ENCODE assay signal across 22 cellular contexts in genomic region chr7:11478873-11479272, GRCh38.
"Had no signal": no experiment of that assay in that cellular context is flagged by ENCODE, and none has a peak within 500 bp of the region (broad histone marks: within the 10 kb centered on the region; RNA-seq: fewer than 3 reads in every experiment).

No MANE protein-coding gene starts in this region.

- H3K4me3 ChIP-seq: esophagus squamous epithelium, gastroesophageal sphincter, left lung, lower lobe of right lung, sigmoid colon, skin epidermis, suprapubic skin, thyroid gland had no signal

- H3K4me1 Mint-ChIP-seq: immature natural killer cell, memory B cell, mesothelial cell of epicardium, natural killer cell, neural crest cell had no signal

- H3K27me3 Mint-ChIP-seq: dendritic cell treated with granulocyte-macrophage colony-stimulating factor and Interleukin-4, amounts not matched to agents 40 ng/mL and 50 ng/mL, for 4 days; effector memory CD8-positive, alpha-beta T cell; memory B cell; type B pancreatic cell had no signal

- H3K9me3 Mint-ChIP-seq: dendritic cell treated with granulocyte-macrophage colony-stimulating factor and Interleukin-4, amounts not matched to agents 40 ng/mL and 50 ng/mL, for 4 days; mesothelial cell of epicardium; neural crest cell; type B pancreatic cell had no signal

- ATAC-seq: effector memory CD8-positive, alpha-beta T cell; gastroesophageal sphincter; left lung; natural killer cell had no signal

- H3K27ac Mint-ChIP-seq: dendritic cell treated with granulocyte-macrophage colony-stimulating factor and Interleukin-4, amounts not matched to agents 40 ng/mL and 50 ng/mL, for 4 days; effector memory CD8-positive, alpha-beta T cell; immature natural killer cell; memory B cell; mesothelial cell of epicardium; natural killer cell; type B pancreatic cell had no signal

- H3K27ac ChIP-seq: epithelial cell of prostate, esophagus squamous epithelium, gastroesophageal sphincter, left lung, lower lobe of right lung, sigmoid colon, skin epidermis, suprapubic skin, thyroid gland had no signal

- H3K27me3 ChIP-seq: esophagus squamous epithelium, gastroesophageal sphincter, left lung, sigmoid colon, suprapubic skin, thyroid gland had no signal

- DNase-seq: effector memory CD8-positive, alpha-beta T cell; esophagus squamous epithelium; foreskin fibroblast; glutamatergic neuron; immature natural killer cell; left lung; lower lobe of right lung; natural killer cell; posterior cingulate gyrus; sigmoid colon; stimulated activated CD4-positive, alpha-beta T cell treated with anti-CD3 and anti-CD28 coated beads, Interleukin-2, amount 100 ng/mL, for 24 hours; stimulated activated naive CD4-positive, alpha-beta T cell treated with Interleukin-2 at 50 U/mL for 16 hours; thyroid gland had no signal

- H3K4me3 Mint-ChIP-seq: dendritic cell treated with granulocyte-macrophage colony-stimulating factor and Interleukin-4, amounts not matched to agents 40 ng/mL and 50 ng/mL, for 4 days; effector memory CD8-positive, alpha-beta T cell; immature natural killer cell; memory B cell; mesothelial cell of epicardium; natural killer cell; neural crest cell; type B pancreatic cell had no signal

- H3K9me3 ChIP-seq: esophagus squamous epithelium, gastroesophageal sphincter, left lung, lower lobe of right lung, sigmoid colon, suprapubic skin, thyroid gland had no signal

- H3K36me3 Mint-ChIP-seq: immature natural killer cell, memory B cell, natural killer cell, type B pancreatic cell had no signal

- H3K4me1 ChIP-seq: esophagus squamous epithelium, gastroesophageal sphincter, left lung, lower lobe of right lung, sigmoid colon, suprapubic skin had no signal

- H3K36me3 ChIP-seq: esophagus squamous epithelium, gastroesophageal sphincter, left lung, lower lobe of right lung, suprapubic skin, thyroid gland had no signal
